Comparison of ENCODE assay signal across 11 cellular contexts in genomic region chr3:195859846-195860411, GRCh38. TPM values are rescaled to one million over a fixed set of nuclear protein-coding genes. Genes with fewer than 3 reads are reported as not detected.
A peak's percentile ranks its signal among the peaks of the same experiment; 100 is the strongest.
DNase-seq lines count a peak whose midpoint lies in the region; ATAC-seq, FAIRE-seq and TF ChIP-seq lines count a peak whose summit lies in the region.
"Had no signal": no experiment of that assay in that cellular context is flagged by ENCODE, and none has a peak within 500 bp of the region (broad histone marks: within the 10 kb centered on the region; RNA-seq: fewer than 3 reads in every experiment).

No MANE protein-coding gene starts in this region.

- H3K27ac ChIP-seq in BLaER1: no peak overlapping the region
- H3K27ac ChIP-seq in HEK293 (ENCODE audit: extremely low read depth, low read depth, low read length): no peak overlapping the region
- H3K27ac ChIP-seq in keratinocyte (ENCODE audit: control insufficient read depth, insufficient read depth, low read length): no peak overlapping the region

- no peak for TF ChIP-seq CTCF in HEK293 (tag by site-specific recombination; IDR thresholded peaks at IDR 0.05)
- no peak for TF ChIP-seq CTCF in keratinocyte (optimal IDR thresholded peaks at IDR 0.05 in 1 of 3, IDR thresholded peaks at IDR 0.05 in 1 of 3, conservative IDR thresholded peaks at IDR 0.05 in 1 of 3; ENCODE audit: extremely low read depth in 1 of 3, insufficient read depth in 2 of 3, low read length in 3 of 3)

- H3K79me2 ChIP-seq in keratinocyte (ENCODE audit: control insufficient read depth, insufficient read depth, low read length): no peaks in the 10 kb centered on the region

- H3K4me1 Mint-ChIP-seq in T-helper 17 cell: peaks cover 3% of the 10 kb centered on the region
- H3K4me1 Mint-ChIP-seq in stimulated activated naive CD8-positive, alpha-beta T cell treated with anti-CD3 and anti-CD28 coated beads, Interleukin-15, amount 100 ng/mL, for 72 hours: peaks cover 31% of the 10 kb centered on the region
- peaks cover 6% of the 10 kb centered on the region for H3K4me1 Mint-ChIP-seq in activated CD4-positive, alpha-beta memory T cell treated with anti-CD3 and anti-CD28 coated beads, Interleukin-2, amount 10 ng/mL, durations not matched to agents 7 days and 5 days

- no peak for DNase-seq in T-helper 17 cell
- DNase-seq in keratinocyte (ENCODE audit: low read depth, low spot score): peak; percentile 41
- no peak for DNase-seq in dermis blood vessel endothelial cell
- no peak for DNase-seq in stimulated activated naive CD8-positive, alpha-beta T cell treated with anti-CD3 and anti-CD28 coated beads, Interleukin-15, amount 100 ng/mL, for 72 hours
- no peak for DNase-seq in activated CD4-positive, alpha-beta memory T cell treated with anti-CD3 and anti-CD28 coated beads, Interleukin-2, amount 10 ng/mL, durations not matched to agents 7 days and 5 days
- no peak for DNase-seq in activated gamma-delta T cell (lab: John Stamatoyannopoulos, UW)

- H3K9me1 ChIP-seq in keratinocyte (ENCODE audit: control insufficient read depth, extremely low read depth, insufficient read depth, low read length): no peaks in the 10 kb centered on the region

- H3K9ac ChIP-seq in BLaER1: peak overlapping the region; percentile 23; the same call in 1 of the 2 replicates
- H3K9ac ChIP-seq in keratinocyte (ENCODE audit: control insufficient read depth, extremely low read depth, insufficient read depth, low read length): peak overlapping the region; percentile 29

- CTCF ChIA-PET in HEK293 (lab: Yijun Ruan, JAX): interaction anchor here (0.6 to 4.5 kb wide), 11 partner anchors 9 to 117 kb away, joined by 3 to 37 read pairs (median 5); partner anchors contain the start of gene TNK2
- CTCF ChIA-PET in activated CD4-positive, alpha-beta memory T cell treated with anti-CD3 and anti-CD28 coated beads, Interleukin-2, amount 10 ng/mL, durations not matched to agents 7 days and 5 days (lab: Charles Lee): interaction anchor here (0.6 to 4.8 kb wide), 24 partner anchors 8 to 123 kb away, joined by 3 to 61 read pairs (median 3); partner anchors contain the start of gene TNK2

- dilution Hi-C loops in keratinocyte (cut with MboI; ENCODE audit: extremely low pct_ligation_motif_present, low sequenced_read_pairs): no loop called here

- H3K27ac Mint-ChIP-seq in T-helper 17 cell: peak overlapping the region; percentile 32
- H3K27ac Mint-ChIP-seq in stimulated activated naive CD8-positive, alpha-beta T cell treated with anti-CD3 and anti-CD28 coated beads, Interleukin-15, amount 100 ng/mL, for 72 hours: peak overlapping the region in 1 of 2 donors; percentile 61
- no peak overlapping the region for H3K27ac Mint-ChIP-seq in activated CD4-positive, alpha-beta memory T cell treated with anti-CD3 and anti-CD28 coated beads, Interleukin-2, amount 10 ng/mL, durations not matched to agents 7 days and 5 days

- no peaks in the 10 kb centered on the region for H3K9me3 Mint-ChIP-seq in stimulated activated naive CD8-positive, alpha-beta T cell treated with anti-CD3 and anti-CD28 coated beads, Interleukin-15, amount 100 ng/mL, for 72 hours
- no peaks in the 10 kb centered on the region for H3K9me3 Mint-ChIP-seq in activated CD4-positive, alpha-beta memory T cell treated with anti-CD3 and anti-CD28 coated beads, Interleukin-2, amount 10 ng/mL, durations not matched to agents 7 days and 5 days

- H3K36me3 ChIP-seq in BLaER1: peaks cover 20% of the 10 kb centered on the region
- H3K36me3 ChIP-seq in HEK293 (ENCODE audit: control insufficient read depth in 2 of 2, insufficient read depth in 1 of 2, low read length in 2 of 2): peaks cover 0 to 11% of the 10 kb centered on the region in 2 experiments; a peak in 1 of 3 replicates
- peaks cover 0 to 3% of the 10 kb centered on the region in 2 experiments for H3K36me3 ChIP-seq in keratinocyte (ENCODE audit: control insufficient read depth in 2 of 2, extremely low read depth in 1 of 2, insufficient read depth in 2 of 2, low read length in 2 of 2)
- H3K36me3 ChIP-seq: BE2C had no signal

- H3K4me3 ChIP-seq in BLaER1: no peak overlapping the region
- H3K4me3 ChIP-seq in HEK293 (ENCODE audit: low read depth, low read length): no peak overlapping the region
- H3K4me3 ChIP-seq in keratinocyte (ENCODE audit: control insufficient read depth in 2 of 3, extremely low read depth in 1 of 3, insufficient read depth in 2 of 3, low read depth in 1 of 3, low read length in 3 of 3): peak overlapping the region in 1 of 3 experiments; percentile 33
- H3K4me3 ChIP-seq: mucosa of descending colon had no signal

- H3K27me3 ChIP-seq in BLaER1: no peaks in the 10 kb centered on the region
- no peaks in the 10 kb centered on the region for H3K27me3 ChIP-seq in keratinocyte (ENCODE audit: control insufficient read depth, extremely low read depth, insufficient read depth, low read length)
- H3K27me3 ChIP-seq: BE2C had no signal

- FAIRE-seq in keratinocyte (lab: Jason Lieb, UNC): no peak

- no peak for ATAC-seq in T-helper 17 cell
- no peak for ATAC-seq in stimulated activated naive CD8-positive, alpha-beta T cell treated with anti-CD3 and anti-CD28 coated beads, Interleukin-15, amount 100 ng/mL, for 72 hours
- ATAC-seq: Right ventricle myocardium inferior had no signal

- peaks cover 2% of the 10 kb centered on the region for H3K36me3 Mint-ChIP-seq in T-helper 17 cell (ENCODE audit: low read depth)
- peaks cover 5% of the 10 kb centered on the region for H3K36me3 Mint-ChIP-seq in activated CD4-positive, alpha-beta memory T cell treated with anti-CD3 and anti-CD28 coated beads, Interleukin-2, amount 10 ng/mL, durations not matched to agents 7 days and 5 days (ENCODE audit: low read depth)

- H3K4me3 Mint-ChIP-seq in T-helper 17 cell: no peak overlapping the region
- peak overlapping the region in 1 of 2 donors; percentile 81 for H3K4me3 Mint-ChIP-seq in stimulated activated naive CD8-positive, alpha-beta T cell treated with anti-CD3 and anti-CD28 coated beads, Interleukin-15, amount 100 ng/mL, for 72 hours
- H3K4me3 Mint-ChIP-seq in activated CD4-positive, alpha-beta memory T cell treated with anti-CD3 and anti-CD28 coated beads, Interleukin-2, amount 10 ng/mL, durations not matched to agents 7 days and 5 days: no peak overlapping the region

- H3K4me1 ChIP-seq in BLaER1 (peaks cover 38% of the 10 kb centered on the region), HEK293 (ENCODE audit: control insufficient read depth, insufficient read depth, low read length) (no peaks in the 10 kb centered on the region), keratinocyte (ENCODE audit: control insufficient read depth, extremely low read depth, insufficient read depth, low read length) (peaks cover 26% of the 10 kb centered on the region)

- H4K20me1 ChIP-seq in BLaER1 (no peaks in the 10 kb centered on the region), keratinocyte (ENCODE audit: control insufficient read depth, extremely low read depth, insufficient read depth, low read length) (no peaks in the 10 kb centered on the region)

- H3K27me3 Mint-ChIP-seq in T-helper 17 cell: no peaks in the 10 kb centered on the region
- peaks cover 37% of the 10 kb centered on the region for H3K27me3 Mint-ChIP-seq in stimulated activated naive CD8-positive, alpha-beta T cell treated with anti-CD3 and anti-CD28 coated beads, Interleukin-15, amount 100 ng/mL, for 72 hours
- peaks cover 5% of the 10 kb centered on the region for H3K27me3 Mint-ChIP-seq in activated CD4-positive, alpha-beta memory T cell treated with anti-CD3 and anti-CD28 coated beads, Interleukin-2, amount 10 ng/mL, durations not matched to agents 7 days and 5 days

- H2AFZ ChIP-seq in keratinocyte (ENCODE audit: control insufficient read depth, low read length): peak overlapping the region; percentile 62

- H3K4me2 ChIP-seq in BLaER1 (peak overlapping the region; percentile 70), keratinocyte (ENCODE audit: control insufficient read depth, extremely low read depth, insufficient read depth, low read depth, low read length) (peak overlapping the region; percentile 75)

- H3K9me3 ChIP-seq in BLaER1 (no peaks in the 10 kb centered on the region), HEK293 (ENCODE audit: control insufficient read depth, insufficient read depth, low read depth, low read length) (no peaks in the 10 kb centered on the region), T-helper 17 cell (ENCODE audit: control insufficient read depth, low read length, poor library complexity, severe bottlenecking) (no peaks in the 10 kb centered on the region), keratinocyte (ENCODE audit: control insufficient read depth, low read depth, low read length) (no peaks in the 10 kb centered on the region)
- H3K9me3 ChIP-seq: BE2C, mucosa of descending colon had no signal

- POLR2A ChIA-PET in HEK293 (lab: Yijun Ruan, JAX): no interaction called here
- POLR2A ChIA-PET in activated CD4-positive, alpha-beta memory T cell treated with anti-CD3 and anti-CD28 coated beads, Interleukin-2, amount 10 ng/mL, durations not matched to agents 7 days and 5 days (lab: Charles Lee): interaction anchor here (0.9 to 4.0 kb wide), 3 partner anchors 35 to 55 kb away, joined by 3 to 21 read pairs (median 9); no protein-coding TSS in a partner anchor

RNA-seq across cellular contexts. Expression of gene MUC4, which starts 48.2 kb away (rescaled TPM):
- not detected for total RNA-seq in T-helper 17 cell
- not detected in 3 replicates for polyA plus RNA-seq in keratinocyte
- not detected for polyA plus RNA-seq in keratinocyte (2011; ENCODE audit: low read depth)
- polyA plus RNA-seq in keratinocyte (2011; cell fraction: cytosol; rRNA removed): not detected in 2 replicates
- polyA plus RNA-seq in keratinocyte (2011; cell fraction: nucleus; rRNA removed): not detected in 2 replicates
- 0.04 TPM in 1 of 2 replicates, not detected in the other for polyA plus RNA-seq in keratinocyte (2012; ENCODE audit: low replicate concordance)
- polyA minus RNA-seq in keratinocyte: under 0.01 TPM in 1 of 3 replicates, not detected in the others
- polyA minus RNA-seq in keratinocyte (2011; cell fraction: cytosol; rRNA and poly(A)+ RNA removed): not detected
- not detected in 2 replicates for polyA minus RNA-seq in keratinocyte (2011; cell fraction: nucleus; rRNA and poly(A)+ RNA removed)
- total RNA-seq in dermis blood vessel endothelial cell: 0.17 TPM in 1 of 2 replicates, not detected in the other
- under 1 TPM; 0.08 to 0.15 TPM for total RNA-seq in activated CD4-positive, alpha-beta memory T cell treated with anti-CD3 and anti-CD28 coated beads, Interleukin-2, amount 10 ng/mL, durations not matched to agents 7 days and 5 days
- total RNA-seq: Right ventricle myocardium inferior had no signal

RNA-seq across cellular contexts. Expression of gene TNK2, which starts 48.4 kb away (rescaled TPM):
- total RNA-seq in T-helper 17 cell (100 to 1,000 TPM; 123 to 125 TPM), dermis blood vessel endothelial cell (16.6 and 20.1 TPM in 2 replicates)
- polyA plus RNA-seq in keratinocyte: 10.6 to 21.4 TPM (median 15.8 TPM) in 3 replicates
- polyA plus RNA-seq in keratinocyte (2011; ENCODE audit: low read depth): 17.1 TPM
- polyA plus RNA-seq in keratinocyte (2011; cell fraction: cytosol; rRNA removed): 4.4 and 10.0 TPM in 2 replicates
- polyA plus RNA-seq in keratinocyte (2011; cell fraction: nucleus; rRNA removed): 56.7 and 70.6 TPM in 2 replicates
- polyA plus RNA-seq in keratinocyte (2012; ENCODE audit: low replicate concordance): 23.7 and 30.5 TPM in 2 replicates
- 24.1 to 62.9 TPM (median 26.8 TPM) in 3 replicates for polyA minus RNA-seq in keratinocyte
- 24.0 TPM for polyA minus RNA-seq in keratinocyte (2011; cell fraction: cytosol; rRNA and poly(A)+ RNA removed)
- polyA minus RNA-seq in keratinocyte (2011; cell fraction: nucleus; rRNA and poly(A)+ RNA removed): 27.1 and 33.3 TPM in 2 replicates
- 100 to 1,000 TPM; 113 to 115 TPM for total RNA-seq in activated CD4-positive, alpha-beta memory T cell treated with anti-CD3 and anti-CD28 coated beads, Interleukin-2, amount 10 ng/mL, durations not matched to agents 7 days and 5 days
